8 cellular contexts compared by ENCODE assay signal in the genomic region with DNA sequence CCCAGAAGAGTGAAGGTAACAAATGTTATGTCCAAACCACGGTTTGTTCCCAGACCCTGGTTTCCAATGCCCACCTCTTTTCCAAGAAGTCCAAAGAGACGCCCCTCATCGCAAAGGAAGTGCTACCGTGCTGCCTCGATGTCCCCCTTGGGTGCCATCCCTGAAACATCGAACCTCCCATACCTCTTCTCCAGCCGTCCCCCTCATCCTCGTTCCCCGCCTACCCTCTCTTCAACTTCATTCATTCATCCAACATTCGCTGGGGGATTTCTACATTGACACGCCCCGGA. TPM values are rescaled to one million over a fixed set of nuclear protein-coding genes. Genes with fewer than 3 reads are reported as not detected.
DNase-seq lines count a peak whose midpoint lies in the region; FAIRE-seq and TF ChIP-seq lines count a peak whose summit lies in the region.

No MANE protein-coding gene starts in this region.

- H3K4me3 Mint-ChIP-seq in endothelial cell (ENCODE audit: unreplicated experiment): peak overlapping the region; percentile 99
- H3K4me3 Mint-ChIP-seq in progenitor cell of endocrine pancreas (ENCODE audit: low read depth): peak overlapping the region; percentile 83

- peak overlapping the region; percentile 82 for H3K4me2 ChIP-seq in MM.1S (ENCODE audit: low read depth, low read length)

- no peaks in the 10 kb centered on the region for H4K20me1 ChIP-seq in MM.1S (ENCODE audit: insufficient read depth, low read length)

- H3K4me1 Mint-ChIP-seq in endothelial cell (ENCODE audit: unreplicated experiment) (peaks cover 22% of the 10 kb centered on the region), progenitor cell of endocrine pancreas (ENCODE audit: low read depth) (peaks cover 4% of the 10 kb centered on the region)

- H3K4me3 ChIP-seq in MM.1S (ENCODE audit: low read length): peak overlapping the region; percentile 87

- H3F3A ChIP-seq in MM.1S (ENCODE audit: insufficient read depth, low read length): 0 out of 2 replicates have a peak, but pooled peaks cover 3% of the 10 kb centered on the region

- H3K9me3 Mint-ChIP-seq in endothelial cell (ENCODE audit: unreplicated experiment): no peaks in the 10 kb centered on the region
- no peaks in the 10 kb centered on the region for H3K9me3 Mint-ChIP-seq in progenitor cell of endocrine pancreas (ENCODE audit: low read depth)

- peak overlapping the region; percentile 91 for H3K9ac ChIP-seq in MM.1S (ENCODE audit: low read length)

- peak overlapping the region; percentile 93 for H3K27ac Mint-ChIP-seq in endothelial cell (ENCODE audit: unreplicated experiment)
- H3K27ac Mint-ChIP-seq in progenitor cell of endocrine pancreas: peak overlapping the region; percentile 94

- FAIRE-seq in GM12891 (lab: Jason Lieb, UNC): no peak

- H3K36me3 Mint-ChIP-seq in endothelial cell (ENCODE audit: low read depth, unreplicated experiment): peaks cover 6% of the 10 kb centered on the region
- H3K36me3 Mint-ChIP-seq in progenitor cell of endocrine pancreas (ENCODE audit: insufficient read depth): peaks cover 8% of the 10 kb centered on the region

- H3K36me3 ChIP-seq in MM.1S (replicated peaks; ENCODE audit: insufficient read depth, low read length): no peaks in the 10 kb centered on the region

- no peaks in the 10 kb centered on the region for H3K4me1 ChIP-seq in MM.1S (ENCODE audit: low read length)

- peaks cover 26% of the 10 kb centered on the region for H3K79me2 ChIP-seq in MM.1S (ENCODE audit: low read length)

- H3K27ac ChIP-seq in MM.1S (ENCODE audit: low read length): peak overlapping the region; percentile 61; the same call in 1 of the 2 replicates

- H3K9me2 ChIP-seq in MM.1S (replicated peaks; ENCODE audit: insufficient read depth, low read length): no peaks in the 10 kb centered on the region

- TF ChIP-seq POLR2A in GM12891 (IDR thresholded peaks at IDR 0.05; ENCODE audit: low read depth, low read length): no peak

- DNase-seq in GM12891 (ENCODE audit: insufficient read length, low spot score) (no peak), MM.1S (peak; percentile 10), endothelial cell (ENCODE audit: low spot score) (no peak), progenitor cell of endocrine pancreas (ENCODE audit: low spot score, unreplicated experiment) (no peak), NCI-H82 treated with DMSO at 0.1 percent for 48 hours (lab: John Stamatoyannopoulos, UW; ENCODE audit: unreplicated experiment) (no peak), NCI-H146 treated with DMSO at 0.1 percent for 48 hours (lab: John Stamatoyannopoulos, UW; ENCODE audit: unreplicated experiment) (no peak), AG08396 (ENCODE audit: low spot score) (no peak), GDM1 (lab: John Stamatoyannopoulos, UW) (no peak)

- H2AFZ ChIP-seq in MM.1S (ENCODE audit: low read length): peak overlapping the region; percentile 67

- H3K27me3 ChIP-seq in MM.1S (replicated peaks; ENCODE audit: insufficient read depth, low read length): no peaks in the 10 kb centered on the region

- H3K27me3 Mint-ChIP-seq in endothelial cell (ENCODE audit: unreplicated experiment) (peaks cover 1% of the 10 kb centered on the region), progenitor cell of endocrine pancreas (no peaks in the 10 kb centered on the region)

- H3K9me3 ChIP-seq in MM.1S (replicated peaks; ENCODE audit: insufficient read depth, low read length): no peaks in the 10 kb centered on the region

- TF ChIP-seq CTCF in MM.1S (IDR thresholded peaks at IDR 0.05; ENCODE audit: low read length) (no peak), endothelial cell (IDR thresholded peaks at IDR 0.05; ENCODE audit: unreplicated experiment) (no peak), progenitor cell of endocrine pancreas (IDR thresholded peaks at IDR 0.05; ENCODE audit: unreplicated experiment) (no peak)

TF ChIP-seq in GM12891, 5 proteins besides CTCF, POLR2A, EP300 and RAD21:
- TF ChIP-seq POLR2AphosphoS5 (IDR thresholded peaks at IDR 0.05; ENCODE audit: low read depth, low read length) (0 out of 2 replicates have a peak, but pooled peaks have one; percentile 3), POU2F2 (IDR thresholded peaks at IDR 0.05; ENCODE audit: low read depth, low read length) (no peak)

RNA-seq across cellular contexts. Expression of a gene that starts 0.5 kb away (rescaled TPM):
- polyA plus RNA-seq in GM12891 (2012; ENCODE audit: low read depth, missing spikeins): 22.8 TPM
- total RNA-seq in endothelial cell (ENCODE audit: unreplicated experiment): 17.7 TPM
- 10.1 and 11.0 TPM in 2 replicates for total RNA-seq in progenitor cell of endocrine pancreas

RNA-seq across cellular contexts. Expression of a gene that starts 30.7 kb away (rescaled TPM):
- polyA plus RNA-seq in GM12891 (2012; ENCODE audit: low read depth, missing spikeins): 61.9 TPM
- total RNA-seq in endothelial cell (ENCODE audit: unreplicated experiment) (139 TPM), progenitor cell of endocrine pancreas (28.6 TPM in 2 replicates)
